ENCODE assay signal across 8 cellular contexts in the genomic region with DNA sequence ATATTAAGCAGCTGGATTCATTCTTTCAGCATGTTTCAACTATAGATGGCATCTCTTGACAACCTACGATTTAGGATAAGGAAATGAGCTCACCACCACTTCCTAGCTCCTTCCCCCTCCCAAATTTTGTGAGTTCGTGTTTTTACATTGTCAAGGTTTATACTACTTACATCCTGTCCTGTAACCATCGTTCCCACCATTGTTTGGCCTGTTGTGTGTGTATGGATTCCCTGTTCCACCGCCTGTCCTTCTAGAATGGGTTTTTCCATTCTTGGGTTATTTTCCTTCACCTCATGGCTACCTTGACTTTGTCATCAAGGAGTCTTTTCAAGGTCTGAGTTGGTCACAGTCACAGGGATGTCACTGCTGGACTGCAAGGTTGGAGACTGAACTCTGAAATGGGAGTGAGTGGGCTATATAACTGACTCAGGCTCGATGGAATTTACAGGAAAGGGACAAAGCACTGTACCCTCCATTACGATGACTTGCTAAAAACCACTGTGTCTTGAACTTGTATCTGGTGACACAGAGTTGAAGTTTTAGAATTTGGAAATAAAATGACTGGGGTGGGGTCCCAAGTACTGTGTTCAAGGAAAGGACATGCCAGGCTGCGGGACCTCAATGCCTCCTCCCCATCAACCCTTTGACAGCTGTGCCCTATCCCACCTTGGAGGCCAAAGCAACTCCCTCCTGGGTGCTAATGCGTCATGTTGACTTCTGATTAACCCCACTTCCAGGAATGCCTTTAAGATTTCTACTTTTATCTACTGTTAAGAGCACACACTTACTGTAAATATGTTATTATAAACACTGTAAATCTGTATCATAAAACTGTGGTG.
DNase-seq lines count a peak whose midpoint lies in the region; ATAC-seq, FAIRE-seq and TF ChIP-seq lines count a peak whose summit lies in the region.

No MANE protein-coding gene starts in this region.

- H3K4me3 Mint-ChIP-seq in WTC11 = no peak overlapping the region
- no peak overlapping the region for H3K4me3 Mint-ChIP-seq in CD8-positive, alpha-beta T cell

- peaks cover 19% of the 10 kb centered on the region for H3K4me1 Mint-ChIP-seq in WTC11
- peaks cover 28% of the 10 kb centered on the region for H3K4me1 Mint-ChIP-seq in CD8-positive, alpha-beta T cell (ENCODE audit: low read depth)

- TF ChIP-seq POLR2A in GM12892 (IDR thresholded peaks at IDR 0.05; ENCODE audit: low read depth, low read length) (no peak), sigmoid colon (IDR thresholded peaks at IDR 0.05) (no peak)

- intact Hi-C loops in sigmoid colon (cut with DNase I) = no loop called here
- intact Hi-C loops in CD8-positive, alpha-beta T cell (cut with DNase I, micrococcal nuclease) = no loop called here

- H3K36me3 Mint-ChIP-seq in WTC11 = no peaks in the 10 kb centered on the region
- H3K36me3 Mint-ChIP-seq in CD8-positive, alpha-beta T cell = peaks cover 2% of the 10 kb centered on the region

- POLR2A ChIA-PET in WTC11 (lab: Charles Lee) = no interaction called here
- POLR2A ChIA-PET in CD8-positive, alpha-beta T cell (lab: Charles Lee) = interaction anchor here (0.9 to 1.0 kb wide), 2 partner anchors 9 to 10 kb away, joined by 3 to 5 read pairs; no protein-coding TSS in a partner anchor

- 61 to 76% methylated on average over 8 of the region's 8 CpGs for WGBS in sigmoid colon, 2 donors

- no peaks in the 10 kb centered on the region for H3K9me3 Mint-ChIP-seq in WTC11
- H3K9me3 Mint-ChIP-seq in CD8-positive, alpha-beta T cell = no peaks in the 10 kb centered on the region

- H3K27me3 Mint-ChIP-seq in WTC11 (ENCODE audit: low read depth) = no peaks in the 10 kb centered on the region
- peaks cover 4% of the 10 kb centered on the region for H3K27me3 Mint-ChIP-seq in CD8-positive, alpha-beta T cell (ENCODE audit: low read depth)

- CTCF ChIA-PET in WTC11 (lab: Charles Lee) = interaction anchor here (1.0 kb wide), 1 partner anchor 65 kb away, joined by 3 read pairs; no protein-coding TSS in a partner anchor
- CTCF ChIA-PET in CD8-positive, alpha-beta T cell (lab: Charles Lee) = interaction anchor here (0.7 to 9.7 kb wide), 5 partner anchors 43 to 258 kb away, joined by 3 to 95 read pairs (median 4); a partner anchor contains a TSS

- no peaks in the 10 kb centered on the region for H3K9me3 ChIP-seq in sigmoid colon
- no peaks in the 10 kb centered on the region for H3K9me3 ChIP-seq in CD8-positive, alpha-beta T cell (ENCODE audit: low read length)

- H3K27ac Mint-ChIP-seq in WTC11 = 0 out of 2 replicates have a peak overlapping the region, but pooled peaks have one; percentile 60
- no peak overlapping the region for H3K27ac Mint-ChIP-seq in CD8-positive, alpha-beta T cell

- peak; percentile 24 for FAIRE-seq in GM12892 (lab: Jason Lieb, UNC)

- TF ChIP-seq EP300 in sigmoid colon (IDR thresholded peaks at IDR 0.05) = no peak

- DNase-seq in AG10803 (ENCODE audit: low read depth) (peak; percentile 20), GM12892 (ENCODE audit: insufficient read length) (no peak), WTC11 (ENCODE audit: low spot score) (no peak), left kidney (ENCODE audit: low read depth, low spot score) (peak; percentile 49), sigmoid colon (no peak), NCI-H1092 treated with DMSO at 0.1 percent for 48 hours (lab: John Stamatoyannopoulos, UW) (no peak)
- no peak for DNase-seq in stimulated activated CD4-positive, alpha-beta T cell treated with anti-CD3 and anti-CD28 coated beads, Interleukin-2, amount 100 ng/mL, for 48 hours
- no peak for DNase-seq in CD8-positive, alpha-beta T cell

- H3K4me3 ChIP-seq in AG10803 (ENCODE audit: low read length) = no peak overlapping the region
- H3K4me3 ChIP-seq in sigmoid colon = no peak overlapping the region
- H3K4me3 ChIP-seq in CD8-positive, alpha-beta T cell (ENCODE audit: low read depth, low read length) = no peak overlapping the region

- no peaks in the 10 kb centered on the region for H3K36me3 ChIP-seq in sigmoid colon
- H3K36me3 ChIP-seq in CD8-positive, alpha-beta T cell (ENCODE audit: insufficient read depth, low read length) = no peaks in the 10 kb centered on the region

- H3K4me1 ChIP-seq in sigmoid colon = peaks cover 0 to 9% (median 4%) of the 10 kb centered on the region in 4 donors
- H3K4me1 ChIP-seq in CD8-positive, alpha-beta T cell (ENCODE audit: insufficient read depth, low read length) = peaks cover 39% of the 10 kb centered on the region

- peaks cover 0 to 6% (median 0%) of the 10 kb centered on the region in 3 donors for H3K27me3 ChIP-seq in sigmoid colon
- H3K27me3 ChIP-seq in CD8-positive, alpha-beta T cell (ENCODE audit: insufficient read depth, low read length) = peaks cover 4% of the 10 kb centered on the region

- no peak overlapping the region for H3K27ac ChIP-seq in sigmoid colon
- no peak overlapping the region for H3K27ac ChIP-seq in CD8-positive, alpha-beta T cell (ENCODE audit: low read depth, low read length)

- no peak for ATAC-seq in WTC11
- ATAC-seq in CD8-positive, alpha-beta T cell = no peak

- TF ChIP-seq CTCF in AG10803 (conservative IDR thresholded peaks at IDR 0.05; ENCODE audit: low read length) (no peak), WTC11 (IDR thresholded peaks at IDR 0.05) (no peak), sigmoid colon (IDR thresholded peaks at IDR 0.05) (no peak)
- TF ChIP-seq CTCF in CD8-positive, alpha-beta T cell (IDR thresholded peaks at IDR 0.05) = no peak

TF ChIP-seq in WTC11, 78 proteins besides CTCF, POLR2A, EP300 and RAD21:
- no peak for TF ChIP-seq ZNF219 (CRISPR knock-in tag; IDR thresholded peaks at IDR 0.05; ENCODE audit: borderline replicate concordance)

Comparison
In these comparisons a context has a peak if more than half of its experiments do, and no peak if none do; other contexts are left out.
1. DNase-seq: peak in AG10803 (single experiment) and left kidney (single experiment); none in GM12892 (single experiment), WTC11 (single experiment), stimulated activated CD4-positive, alpha-beta T cell treated with anti-CD3 and anti-CD28 coated beads, Interleukin-2, amount 100 ng/mL, for 48 hours (0 of 2), sigmoid colon (single experiment), NCI-H1092 treated with DMSO at 0.1 percent for 48 hours (single experiment) and CD8-positive, alpha-beta T cell (0 of 7).